Comparison of ENCODE assay signal across 8 cellular contexts in genomic region chr5:151234476-151235238, GRCh38. TPM values are rescaled to one million over a fixed set of nuclear protein-coding genes. Genes with fewer than 3 reads are reported as not detected.
DNase-seq lines count a peak whose midpoint lies in the region; ATAC-seq and TF ChIP-seq lines count a peak whose summit lies in the region.

No MANE protein-coding gene starts in this region.

- H3K4me1 ChIP-seq in DOHH2 (ENCODE audit: control insufficient read depth, low read length) (peaks cover 68% of the 10 kb centered on the region), adrenal gland (replicated peaks in 1 of 2) (peaks cover 20 to 23% of the 10 kb centered on the region in 2 donors), mucosa of rectum (ENCODE audit: control insufficient read depth in 2 of 2, insufficient read depth in 2 of 2, low read length in 2 of 2) (peaks cover 3 to 8% of the 10 kb centered on the region in 2 donors)

- TF ChIP-seq CTCF in DOHH2 (IDR thresholded peaks at IDR 0.05; ENCODE audit: low read depth, low read length, poor library complexity, severe bottlenecking) (no peak), adrenal gland (IDR thresholded peaks at IDR 0.05) (no peak)

- peak overlapping the region; percentile 60 for H3K4me2 ChIP-seq in DOHH2 (ENCODE audit: low read length)

- TF ChIP-seq POLR2A in adrenal gland (IDR thresholded peaks at IDR 0.05): peak in 1 of 2 donors; percentile 79

- no peaks in the 10 kb centered on the region for H3K9me2 ChIP-seq in DOHH2 (replicated peaks; ENCODE audit: control insufficient read depth, low read length)

- WGBS in adrenal gland, 4 donors: 16 to 23% (median 17%) methylated on average over 16 to 17 of the region's 17 CpGs

- no peaks in the 10 kb centered on the region for H4K20me1 ChIP-seq in DOHH2 (ENCODE audit: control insufficient read depth, insufficient read depth, low read depth, low read length)

- ATAC-seq in GM19438 (IDR thresholded peaks at IDR 0.05; ENCODE audit: low read depth, unreplicated experiment) (peak; percentile 71), HG03457 (IDR thresholded peaks at IDR 0.05; ENCODE audit: unreplicated experiment) (peak; percentile 70)

- DNase-seq in adrenal gland: peak; percentile 62 to 92 (median 90)
- no peak for DNase-seq in islet precursor cell
- DNase-seq in NCI-H69 (lab: John Stamatoyannopoulos, UW): no peak
- no peak for DNase-seq in DMS 273 (lab: John Stamatoyannopoulos, UW; ENCODE audit: unreplicated experiment)

- H3K9me3 ChIP-seq in DOHH2 (ENCODE audit: control insufficient read depth, insufficient read depth, low read length) (no peaks in the 10 kb centered on the region), adrenal gland (replicated peaks in 1 of 3) (no peaks in the 10 kb centered on the region), mucosa of rectum (ENCODE audit: control insufficient read depth in 2 of 2, low read length in 2 of 2) (no peaks in the 10 kb centered on the region)

- peak overlapping the region; percentile 45 for H3K27ac ChIP-seq in DOHH2 (ENCODE audit: low read depth, low read length)
- H3K27ac ChIP-seq in adrenal gland: peak overlapping the region; percentile 43 to 84 (median 76)
- H3K27ac ChIP-seq in mucosa of rectum (ENCODE audit: low read depth in 2 of 2, low read length in 2 of 2): peak overlapping the region; percentile 27 to 74

- peaks cover 4% of the 10 kb centered on the region; the same call in 1 of the 2 replicates for H3K36me3 ChIP-seq in DOHH2 (ENCODE audit: control insufficient read depth, low read length)
- no peaks in the 10 kb centered on the region for H3K36me3 ChIP-seq in adrenal gland (replicated peaks in 1 of 2)
- H3K36me3 ChIP-seq in mucosa of rectum (ENCODE audit: control insufficient read depth in 2 of 2, insufficient read depth in 2 of 2, low read length in 2 of 2): no peaks in the 10 kb centered on the region

- intact Hi-C loops in adrenal gland (cut with DNase I): loop anchor here in 1 of 2 donors (10.0 kb wide), 2 partner anchors 60 to 110 kb away; no protein-coding TSS in a partner anchor

- peak overlapping the region; percentile 47 for H3K4me3 ChIP-seq in DOHH2 (ENCODE audit: low read length)
- H3K4me3 ChIP-seq in adrenal gland: peak overlapping the region in 2 of 4 donors; percentile 8 to 26
- peak overlapping the region in 1 of 2 donors; percentile 37 for H3K4me3 ChIP-seq in mucosa of rectum (ENCODE audit: low read length in 2 of 2)

- H3F3A ChIP-seq in DOHH2 (ENCODE audit: control insufficient read depth, insufficient read depth): peaks cover 13% of the 10 kb centered on the region

- no peaks in the 10 kb centered on the region for H3K79me2 ChIP-seq in DOHH2 (ENCODE audit: control insufficient read depth, low read length)

- H3K27me3 ChIP-seq in DOHH2 (ENCODE audit: control insufficient read depth, low read length) (no peaks in the 10 kb centered on the region), adrenal gland (no peaks in the 10 kb centered on the region), mucosa of rectum (ENCODE audit: control insufficient read depth in 2 of 2, insufficient read depth in 2 of 2, low read length in 2 of 2) (no peaks in the 10 kb centered on the region)

- peak overlapping the region in 1 of 2 donors; percentile 38 for H3K9ac ChIP-seq in mucosa of rectum (ENCODE audit: low read depth in 1 of 2, low read length in 2 of 2)

RNA-seq across cellular contexts. Expression of gene CCDC69, which starts 10.8 kb away (rescaled TPM):
- 100 to 1,000 TPM; 123 to 241 (median 177) TPM for total RNA-seq in adrenal gland
- polyA plus RNA-seq in adrenal gland: 100 to 1,000 TPM in 2 of 3 donors, 10 to 100 TPM in 1; 76.1 to 176 (median 148) TPM

RNA-seq across cellular contexts. Expression of gene GM2A, which starts 18.3 kb away (rescaled TPM):
- 10 to 100 TPM; 45.0 to 79.8 (median 53.9) TPM for total RNA-seq in adrenal gland
- 10 to 100 TPM; 15.5 to 62.9 (median 21.4) TPM for polyA plus RNA-seq in adrenal gland

Comparison
In these comparisons a context has a peak if more than half of its experiments do, and no peak if none do; other contexts are left out.
1. DNase-seq: peak in adrenal gland (7 of 7); none in islet precursor cell (single experiment), NCI-H69 (single experiment) and DMS 273 (single experiment).
2. Peak in every context shown above with its lines, with median percentiles within 50 percentile points of each other: H3K27ac ChIP-seq.